8 cellular contexts compared by ENCODE assay signal in genomic region chr5:72955143-72955767, GRCh38. TPM values are rescaled to one million over a fixed set of nuclear protein-coding genes. Genes with fewer than 3 reads are reported as not detected.
A peak's percentile ranks its signal among the peaks of the same experiment; 100 is the strongest.
DNase-seq lines count a peak whose midpoint lies in the region; ATAC-seq and TF ChIP-seq lines count a peak whose summit lies in the region.

No MANE protein-coding gene starts in this region.

- H3K4me3 Mint-ChIP-seq in activated T-cell treated with anti-CD3 and anti-CD28 coated beads, Interleukin-2, amount 50 U/mL, for 72 hours, result peak overlapping the region; percentile 94 to 97

- CTCF ChIA-PET in AG04450 (lab: Charles Lee), result interaction anchor here (0.6 to 1.4 kb wide), 3 partner anchors 185 to 260 kb away, joined by 3 to 6 read pairs (median 6); no protein-coding TSS in a partner anchor

- intact Hi-C loops in left cardiac atrium (cut with DNase I), result no loop called here

- peak overlapping the region; percentile 72 for H3K4me3 ChIP-seq in AG04450 (ENCODE audit: low read depth, low read length)

- no peaks in the 10 kb centered on the region for H3K27me3 ChIP-seq in AG04450 (ENCODE audit: control insufficient read depth, insufficient read depth, low read length)

- H3K9me3 ChIP-seq in AG04450 (ENCODE audit: control insufficient read depth, insufficient read depth, low read length), result no peaks in the 10 kb centered on the region

- H3K4me1 Mint-ChIP-seq in activated T-cell treated with anti-CD3 and anti-CD28 coated beads, Interleukin-2, amount 50 U/mL, for 72 hours (ENCODE audit: low read depth), result peaks cover 20% of the 10 kb centered on the region

- H3K36me3 Mint-ChIP-seq in activated T-cell treated with anti-CD3 and anti-CD28 coated beads, Interleukin-2, amount 50 U/mL, for 72 hours (ENCODE audit: insufficient read depth in 2 of 2), result peaks cover 3% of the 10 kb centered on the region in 2 donors

- peaks cover 60% of the 10 kb centered on the region for H3K27me3 Mint-ChIP-seq in activated T-cell treated with anti-CD3 and anti-CD28 coated beads, Interleukin-2, amount 50 U/mL, for 72 hours (ENCODE audit: low read depth)

- peak; percentile 40 for ATAC-seq in HG03196 (IDR thresholded peaks at IDR 0.05; ENCODE audit: unreplicated experiment)
- peak; percentile 59 to 61 for ATAC-seq in activated T-cell treated with anti-CD3 and anti-CD28 coated beads, Interleukin-2, amount 50 U/mL, for 72 hours (replicated peaks in 1 of 2)
- peak; percentile 58 to 76 for ATAC-seq in left cardiac atrium

- H3K27ac Mint-ChIP-seq in activated T-cell treated with anti-CD3 and anti-CD28 coated beads, Interleukin-2, amount 50 U/mL, for 72 hours, result peak overlapping the region; percentile 94

- DNase-seq in AG04450 (ENCODE audit: low read depth, low spot score), result no peak
- DNase-seq in GM19240 (ENCODE audit: insufficient read length, low spot score), result peak; percentile 6
- DNase-seq in activated T-cell treated with anti-CD3 and anti-CD28 coated beads, Interleukin-2, amount 50 U/mL, for 72 hours, result no peak
- peak; percentile 91 for DNase-seq in left cardiac atrium
- DNase-seq in pulmonary artery endothelial cell (ENCODE audit: low read depth, low spot score), result peak; percentile 27
- DNase-seq in NK-92 (lab: John Stamatoyannopoulos, UW; ENCODE audit: unreplicated experiment), result no peak
- DNase-seq in DMS79 (lab: John Stamatoyannopoulos, UW), result no peak

- peak overlapping the region; percentile 96 for H3K27ac ChIP-seq in AG04450 (ENCODE audit: low read depth, low read length)

- POLR2A ChIA-PET in AG04450 (lab: Yijun Ruan, JAX), result interaction anchor here (0.7 to 1.6 kb wide), 2 partner anchors 37 to 421 kb away, joined by 4 to 6 read pairs; no protein-coding TSS in a partner anchor

- TF ChIP-seq CTCF in AG04450 (IDR thresholded peaks at IDR 0.05; ENCODE audit: low read depth, low read length), result no peak

- no peaks in the 10 kb centered on the region for H3K9me3 Mint-ChIP-seq in activated T-cell treated with anti-CD3 and anti-CD28 coated beads, Interleukin-2, amount 50 U/mL, for 72 hours

RNA-seq across cellular contexts. Expression of gene FCHO2, which starts 0.6 kb away (rescaled TPM):
- 10.4 and 12.5 TPM in 2 replicates for polyA plus RNA-seq in AG04450 (2011; rRNA removed)
- polyA minus RNA-seq in AG04450 (2011; rRNA and poly(A)+ RNA removed), result 46.3 and 47.1 TPM in 2 replicates
- total RNA-seq in activated T-cell treated with anti-CD3 and anti-CD28 coated beads, Interleukin-2, amount 50 U/mL, for 72 hours, result 1 to 10 TPM; 2.3 to 2.4 TPM
- total RNA-seq in left cardiac atrium, result 10 to 100 TPM; 19.2 to 25.6 TPM
- total RNA-seq in pulmonary artery endothelial cell, result 20.4 and 20.5 TPM in 2 replicates

Comparison
In these comparisons a context has a peak if more than half of its experiments do, and no peak if none do; other contexts are left out.
1. DNase-seq: peak in GM19240 (single experiment), left cardiac atrium (single experiment) and pulmonary artery endothelial cell (single experiment); none in AG04450 (single experiment), activated T-cell treated with anti-CD3 and anti-CD28 coated beads, Interleukin-2, amount 50 U/mL, for 72 hours (0 of 2), NK-92 (single experiment) and DMS79 (single experiment).
2. Peak in every context shown above with its lines, with median percentiles within 50 percentile points of each other: ATAC-seq.